Comparison of ENCODE assay signal across 8 cellular contexts in genomic region chr4:115949974-115950743, GRCh38.
DNase-seq lines count a peak whose midpoint lies in the region; ATAC-seq and TF ChIP-seq lines count a peak whose summit lies in the region.
"Not testable (repeated sequence)": the region's sequence is repeated elsewhere in the genome, so short reads cannot be mapped to it uniquely, and the experiment has no call there.

No MANE protein-coding gene starts in this region.

- not testable (repeated sequence) for H3K27me3 Mint-ChIP-seq in activated T-helper 17 cell treated with anti-CD3 and anti-CD28 coated beads, Interleukin-2, amount 50 U/mL, for 72 hours

- peak overlapping the region; percentile 84 for H3K27ac Mint-ChIP-seq in activated T-helper 17 cell treated with anti-CD3 and anti-CD28 coated beads, Interleukin-2, amount 50 U/mL, for 72 hours

- not testable (repeated sequence) for H3K9me3 Mint-ChIP-seq in activated T-helper 17 cell treated with anti-CD3 and anti-CD28 coated beads, Interleukin-2, amount 50 U/mL, for 72 hours

- DNase-seq in GM10266 (ENCODE audit: extremely low spot score): peak; percentile 3

- H3K36me3 Mint-ChIP-seq in activated T-helper 17 cell treated with anti-CD3 and anti-CD28 coated beads, Interleukin-2, amount 50 U/mL, for 72 hours (ENCODE audit: low read depth): not testable (repeated sequence)

- not testable (repeated sequence) for TF ChIP-seq CTCF in GM10266 (IDR thresholded peaks at IDR 0.05; ENCODE audit: control insufficient read depth, insufficient read depth, low read depth, missing control alignments)

- ATAC-seq in GM18520 (IDR thresholded peaks at IDR 0.05; ENCODE audit: unreplicated experiment) (peak; percentile 92), GM19395 (IDR thresholded peaks at IDR 0.05; ENCODE audit: unreplicated experiment) (peak; percentile 71), GM21576 (IDR thresholded peaks at IDR 0.05; ENCODE audit: unreplicated experiment) (peak; percentile 62), HG02840 (IDR thresholded peaks at IDR 0.05; ENCODE audit: low FRiP score, unreplicated experiment) (peak; percentile 65), HG03095 (IDR thresholded peaks at IDR 0.05; ENCODE audit: unreplicated experiment) (peak; percentile 66), HG03457 (IDR thresholded peaks at IDR 0.05; ENCODE audit: unreplicated experiment) (peak; percentile 69)
- ATAC-seq in activated T-helper 17 cell treated with anti-CD3 and anti-CD28 coated beads, Interleukin-2, amount 50 U/mL, for 72 hours (replicated peaks): peak; percentile 68

- H3K4me1 Mint-ChIP-seq in activated T-helper 17 cell treated with anti-CD3 and anti-CD28 coated beads, Interleukin-2, amount 50 U/mL, for 72 hours: not testable (repeated sequence)

- peak overlapping the region; percentile 4 for H3K4me3 Mint-ChIP-seq in activated T-helper 17 cell treated with anti-CD3 and anti-CD28 coated beads, Interleukin-2, amount 50 U/mL, for 72 hours

Comparison
In these comparisons a context has a peak if more than half of its experiments do, and no peak if none do; other contexts are left out.
1. Peak in every context shown above with its lines: DNase-seq and ATAC-seq.